22 cellular contexts compared by ENCODE assay signal in genomic region chr17:59727817-59728533, GRCh38.
"Had no signal": no experiment of that assay in that cellular context is flagged by ENCODE, and none has a peak within 500 bp of the region (broad histone marks: within the 10 kb centered on the region; RNA-seq: fewer than 3 reads in every experiment).

No MANE protein-coding gene starts in this region.

- H3K9me3 ChIP-seq: esophagus muscularis mucosa, ovary, tibial nerve had no signal

- H3K36me3 ChIP-seq: ovary had no signal

- ATAC-seq: activated CD8-positive, alpha-beta T cell treated with anti-CD3 and anti-CD28 coated beads, Interleukin-2, amount 10 ng/mL, durations not matched to agents 7 days and 5 days; effector memory CD8-positive, alpha-beta T cell; natural killer cell treated with Interleukin-12 subunit alpha and Interleukin-12 subunit beta and Interleukin-15 and Interleukin-18, amount 100 ng/mL, for 72 hours; right cardiac atrium; stimulated activated effector memory CD8-positive, alpha-beta T cell treated with anti-CD3 and anti-CD28 coated beads, Interleukin-12 subunit alpha, Interleukin-12 subunit beta, amount 100 ng/mL, for 72 hours; stimulated activated naive CD8-positive, alpha-beta T cell treated with anti-CD3 and anti-CD28 coated beads, Interleukin-15, amount 100 ng/mL, for 72 hours had no signal

- FAIRE-seq: colon, frontal cortex, TTC549, urothelium cell line had no signal

- H3K27me3 ChIP-seq: esophagus muscularis mucosa, ovary, tibial nerve had no signal

- H3K27ac ChIP-seq: esophagus muscularis mucosa, ovary, skin epidermis had no signal

- H3K4me3 ChIP-seq: esophagus muscularis mucosa, ovary, skin epidermis, tibial nerve had no signal

- DNase-seq: activated CD4-positive, alpha-beta T cell treated with anti-CD3 and anti-CD28 coated beads for 1 hour; activated CD4-positive, alpha-beta T cell treated with anti-CD3 and anti-CD28 coated beads, Interleukin-2, amount 50 U/mL, for 1 hour; activated CD8-positive, alpha-beta T cell treated with anti-CD3 and anti-CD28 coated beads, Interleukin-2, amount 10 ng/mL, durations not matched to agents 7 days and 5 days; activated gamma-delta T cell; anterior cingulate cortex; central memory CD4-positive, alpha-beta T cell; effector memory CD8-positive, alpha-beta T cell; head of caudate nucleus; hypothalamus; ovary; right cardiac atrium; stimulated activated CD4-positive, alpha-beta T cell treated with anti-CD3 and anti-CD28 coated beads, Interleukin-1b, Interleukin-23, amount 100 ng/mL, for 48 hours; stimulated activated naive CD8-positive, alpha-beta T cell treated with anti-CD3 and anti-CD28 coated beads, Interleukin-15, amount 100 ng/mL, for 72 hours had no signal
